Comparison of ENCODE assay signal across 26 cellular contexts in genomic region chr1:236273358-236273757, GRCh38.
"Had no signal": no experiment of that assay in that cellular context is flagged by ENCODE, and none has a peak within 500 bp of the region (broad histone marks: within the 10 kb centered on the region; RNA-seq: fewer than 3 reads in every experiment).

No MANE protein-coding gene starts in this region.

- H3K4me3 ChIP-seq: coronary artery, lung, right lobe of liver, smooth muscle cell, suprapubic skin, transverse colon, upper lobe of right lung, uterus had no signal

- H3K36me3 Mint-ChIP-seq: natural killer cell had no signal

- H3K36me3 ChIP-seq: neutrophil, right lobe of liver, suprapubic skin, transverse colon, uterus had no signal

- H3K9me3 ChIP-seq: neutrophil, right lobe of liver, suprapubic skin, transverse colon, upper lobe of right lung, uterus had no signal

- ATAC-seq: left lobe of liver; natural killer cell; right lobe of liver; stimulated activated naive CD8-positive, alpha-beta T cell treated with anti-CD3 and anti-CD28 coated beads, Interleukin-15, amount 100 ng/mL, for 72 hours; upper lobe of right lung had no signal

- H3K27ac ChIP-seq: coronary artery, neutrophil, parathyroid adenoma, right lobe of liver, suprapubic skin, transverse colon, upper lobe of right lung, uterus had no signal

- H2AFZ ChIP-seq: parathyroid adenoma had no signal

- H3K9me3 Mint-ChIP-seq: memory B cell, natural killer cell had no signal

- H3K4me1 ChIP-seq: parathyroid adenoma, right lobe of liver, suprapubic skin, transverse colon, upper lobe of right lung, uterus had no signal

- DNase-seq: dermis blood vessel endothelial cell; effector memory CD4-positive, alpha-beta T cell; head of caudate nucleus; kidney; natural killer cell; right lobe of liver; stimulated activated CD4-positive, alpha-beta T cell treated with anti-CD3 and anti-CD28 coated beads, Interleukin-12 subunit alpha, Interleukin-12 subunit beta, amount 100 ng/mL, for 4 hours; stimulated activated CD4-positive, alpha-beta T cell treated with anti-CD3 and anti-CD28 coated beads, Interleukin-1b, Interleukin-23, amount 100 ng/mL, for 48 hours; stimulated activated CD4-positive, alpha-beta T cell treated with anti-CD3 and anti-CD28 coated beads, Interleukin-4, amount 100 ng/mL, for 1 hour; stimulated activated CD8-positive, alpha-beta memory T cell treated with anti-CD3 and anti-CD28 coated beads, Interleukin-4, amount 100 ng/mL, for 48 hours; stimulated activated naive CD4-positive, alpha-beta T cell; stimulated activated naive CD8-positive, alpha-beta T cell treated with anti-CD3 and anti-CD28 coated beads, Interleukin-15, amount 100 ng/mL, for 72 hours; transverse colon; upper lobe of right lung; uterus had no signal

- H3K27me3 ChIP-seq: neutrophil, right lobe of liver, suprapubic skin, transverse colon, upper lobe of right lung, uterus had no signal

- H3K9ac ChIP-seq: parathyroid adenoma had no signal

- H3K4me2 ChIP-seq: smooth muscle cell had no signal

- H3K27me3 Mint-ChIP-seq: memory B cell; stimulated activated naive CD8-positive, alpha-beta T cell treated with anti-CD3 and anti-CD28 coated beads, Interleukin-15, amount 100 ng/mL, for 72 hours had no signal

- H3K4me3 Mint-ChIP-seq: memory B cell; natural killer cell; stimulated activated naive CD8-positive, alpha-beta T cell treated with anti-CD3 and anti-CD28 coated beads, Interleukin-15, amount 100 ng/mL, for 72 hours had no signal

- H3K27ac Mint-ChIP-seq: memory B cell; natural killer cell; progenitor cell of endocrine pancreas; stimulated activated naive CD8-positive, alpha-beta T cell treated with anti-CD3 and anti-CD28 coated beads, Interleukin-15, amount 100 ng/mL, for 72 hours had no signal

- FAIRE-seq: endometrium, frontal cortex, kidney had no signal
